1 cellular context compared by ENCODE assay signal in genomic region chr14:20609215-20610001, GRCh38.
TF ChIP-seq lines count a peak whose summit lies in the region.

No MANE protein-coding gene starts in this region.

TF ChIP-seq in K562, 482 proteins besides CTCF, POLR2A, EP300 and RAD21 (continued from another document and continues in another):
- no peak for TF ChIP-seq CEBPZ (IDR thresholded peaks at IDR 0.05; ENCODE audit: borderline replicate concordance, low read depth, low read length)
- no peak for TF ChIP-seq ID3 (CRISPR knock-in tag; IDR thresholded peaks at IDR 0.05)
- TF ChIP-seq ID3 (tag; IDR thresholded peaks at IDR 0.05), result peak; percentile 17; the same call in 1 of the 2 replicates
- no peak for TF ChIP-seq ZNF830 (CRISPR knock-in tag; IDR thresholded peaks at IDR 0.05)
- TF ChIP-seq POLR2H (tag; IDR thresholded peaks at IDR 0.05; ENCODE audit: low read depth), result peak; percentile 99
- peak; percentile 87 for TF ChIP-seq POLR3A (IDR thresholded peaks at IDR 0.05; ENCODE audit: borderline replicate concordance, extremely low read depth, insufficient read depth, insufficient read length)
- peak; percentile 59; the same call in 1 of the 2 replicates for TF ChIP-seq ARID3A (IDR thresholded peaks at IDR 0.05; ENCODE audit: borderline replicate concordance, low read depth, low read length)
- 0 out of 2 replicates have a peak, but pooled peaks have one; percentile 33 for TF ChIP-seq NBN (IDR thresholded peaks at IDR 0.05; ENCODE audit: low read depth)
- TF ChIP-seq AFF1 (IDR thresholded peaks at IDR 0.05; ENCODE audit: low read depth in 1 of 2, partially characterized antibody in 2 of 2), result peak in 1 of 2 experiments; percentile 18
- 0 out of 2 replicates have a peak, but pooled peaks have one; percentile 67 for TF ChIP-seq XRCC5 (IDR thresholded peaks at IDR 0.05; ENCODE audit: low read depth, low read length)
- TF ChIP-seq ZBTB49 (CRISPR knock-in tag; IDR thresholded peaks at IDR 0.05; ENCODE audit: borderline replicate concordance), result no peak
- TF ChIP-seq CTCFL (IDR thresholded peaks at IDR 0.05; ENCODE audit: borderline replicate concordance, insufficient read depth, low read depth, low read length, poor library complexity, severe bottlenecking), result peak; percentile 58
- TF ChIP-seq ZNF583 (CRISPR knock-in tag; IDR thresholded peaks at IDR 0.05), result no peak
- peak; percentile 92 for TF ChIP-seq PKNOX1 (IDR thresholded peaks at IDR 0.05)
- no peak for TF ChIP-seq HBP1 (CRISPR knock-in tag; IDR thresholded peaks at IDR 0.05)
- 0 out of 2 replicates have a peak, but pooled peaks have one; percentile 30 for TF ChIP-seq POLR2G (IDR thresholded peaks at IDR 0.05; ENCODE audit: low read depth, low read length)
- peak; percentile 26; the same call in 1 of the 2 replicates for TF ChIP-seq CEBPG (CRISPR knock-in tag; IDR thresholded peaks at IDR 0.05)
- no peak for TF ChIP-seq CEBPG (tag; conservative IDR thresholded peaks at IDR 0.05 in 1 of 2, IDR thresholded peaks at IDR 0.05 in 1 of 2)
- peak; percentile 96 for TF ChIP-seq DEAF1 (CRISPR knock-in tag; IDR thresholded peaks at IDR 0.05)
- no peak for TF ChIP-seq ZBTB2 (IDR thresholded peaks at IDR 0.05)
- TF ChIP-seq CREB3L1 (IDR thresholded peaks at IDR 0.05; ENCODE audit: borderline replicate concordance, low read depth), result peak; percentile 83
- TF ChIP-seq ARID2 (IDR thresholded peaks at IDR 0.05), result peak; percentile 67; the same call in 1 of the 2 replicates
- TF ChIP-seq NCOA4 (IDR thresholded peaks at IDR 0.05; ENCODE audit: partially characterized antibody), result no peak
- peak; percentile 97 for TF ChIP-seq MEIS2 (IDR thresholded peaks at IDR 0.05; ENCODE audit: partially characterized antibody)
- TF ChIP-seq CSDE1 (IDR thresholded peaks at IDR 0.05), result peak in 1 of 2 experiments; percentile 58; a peak in 1 of 4 replicates
- no peak for TF ChIP-seq MIER1 (IDR thresholded peaks at IDR 0.05; ENCODE audit: low read depth)
- TF ChIP-seq PHF8 (IDR thresholded peaks at IDR 0.05; ENCODE audit: borderline replicate concordance, low read length), result peak; percentile 26; the same call in 1 of the 2 replicates
- no peak for TF ChIP-seq NR3C1 (CRISPR knock-in tag; IDR thresholded peaks at IDR 0.05)
- TF ChIP-seq RBBP5 (IDR thresholded peaks at IDR 0.05; ENCODE audit: borderline replicate concordance, insufficient read depth, low read length, poor library complexity, severe bottlenecking), result peak; percentile 99
- TF ChIP-seq CC2D1A (IDR thresholded peaks at IDR 0.05), result peak; percentile 81
- no peak for TF ChIP-seq SIX5 (IDR thresholded peaks at IDR 0.05; ENCODE audit: borderline replicate concordance in 1 of 2, insufficient read depth in 1 of 2, low read depth in 1 of 2, low read length in 2 of 2)
- peak; percentile 22; the same call in 1 of the 2 replicates for TF ChIP-seq EP400 (IDR thresholded peaks at IDR 0.05)
- no peak for TF ChIP-seq PTTG1 (tag; IDR thresholded peaks at IDR 0.05; ENCODE audit: low read depth)
- TF ChIP-seq TBP (optimal IDR thresholded peaks at IDR 0.05; ENCODE audit: low read depth, low read length), result peak; percentile 99
